ENCODE assay signal across 16 cellular contexts in genomic region chr17:58530655-58531054, GRCh38. TPM values are rescaled to one million over a fixed set of nuclear protein-coding genes. Genes with fewer than 3 reads are reported as not detected.
DNase-seq lines count a peak whose midpoint lies in the region; ATAC-seq, FAIRE-seq and TF ChIP-seq lines count a peak whose summit lies in the region.
"Had no signal": no experiment of that assay in that cellular context is flagged by ENCODE, and none has a peak within 500 bp of the region (broad histone marks: within the 10 kb centered on the region; RNA-seq: fewer than 3 reads in every experiment).

No MANE protein-coding gene starts in this region.

- H4K20me1 ChIP-seq in H1 (replicated peaks in 1 of 2; ENCODE audit: control insufficient read depth in 1 of 2, insufficient read depth in 2 of 2, low read length in 2 of 2), result no peaks in the 10 kb centered on the region

- no peak overlapping the region for H2BK12ac ChIP-seq in H1 (ENCODE audit: low read depth, low read length)

- no peak overlapping the region for H4K8ac ChIP-seq in H1 (ENCODE audit: extremely low read depth, insufficient read depth, low read length)

- H2BK120ac ChIP-seq in H1 (replicated peaks; ENCODE audit: low read depth, low read length), result no peak overlapping the region

- no peak for TF ChIP-seq EP300 in H1 (IDR thresholded peaks at IDR 0.05; ENCODE audit: borderline replicate concordance in 1 of 2, low read depth in 2 of 2, low read length in 2 of 2)

- no peak overlapping the region for H3K4ac ChIP-seq in H1 (replicated peaks; ENCODE audit: insufficient read length, low read depth, low read length)

- CTCF ChIA-PET in activated CD4-positive, alpha-beta memory T cell treated with anti-CD3 and anti-CD28 coated beads, Interleukin-2, amount 10 ng/mL, durations not matched to agents 7 days and 5 days (lab: Charles Lee), result interaction anchor here (3.0 kb wide), 1 partner anchor 11 kb away, joined by 18 read pairs; no protein-coding TSS in a partner anchor
- CTCF ChIA-PET in activated CD4-positive, alpha-beta memory T cell treated with anti-CD3 and anti-CD28 coated beads for 36 hours (lab: Charles Lee), result no interaction called here
- CTCF ChIA-PET in T-cell (lab: Charles Lee) (interaction anchor here in 1 of 2 donors (0.6 kb wide), 1 partner anchor 394 kb away, joined by 3 read pairs; no protein-coding TSS in a partner anchor), H1 (lab: Charles Lee; ENCODE audit: partially characterized antibody) (interaction anchor here (10.5 to 16.5 kb wide), 2 partner anchors 10 to 12 kb away, joined by 84 to 163 read pairs; a partner anchor contains a TSS)

- no peak overlapping the region for H3K18ac ChIP-seq in H1 (ENCODE audit: extremely low read depth, low read length)

- H2BK5ac ChIP-seq in H1 (ENCODE audit: low read depth, low read length), result no peak overlapping the region; the same call in 1 of the 2 replicates

- H2BK15ac ChIP-seq in H1 (ENCODE audit: low read length), result 0 out of 2 replicates have a peak overlapping the region, but pooled peaks have one; percentile 46

- H3K9me3 ChIP-seq in H1 (ENCODE audit: insufficient read depth in 2 of 2, low read depth in 1 of 2, low read length in 1 of 2), result no peaks in the 10 kb centered on the region
- H3K9me3 ChIP-seq: A549, esophagus squamous epithelium had no signal

- TF ChIP-seq POLR2A in H1 (IDR thresholded peaks at IDR 0.05; ENCODE audit: control extremely low read depth in 1 of 2, low read depth in 2 of 2, low read length in 2 of 2), result no peak

- no peak overlapping the region for H4K91ac ChIP-seq in H1 (replicated peaks; ENCODE audit: insufficient read length, low read length)

- H3K36me3 Mint-ChIP-seq in activated CD4-positive, alpha-beta memory T cell treated with anti-CD3 and anti-CD28 coated beads, Interleukin-2, amount 10 ng/mL, durations not matched to agents 7 days and 5 days (ENCODE audit: low read depth), result no peaks in the 10 kb centered on the region
- H3K36me3 Mint-ChIP-seq in activated CD4-positive, alpha-beta memory T cell treated with anti-CD3 and anti-CD28 coated beads for 36 hours, result no peaks in the 10 kb centered on the region
- H3K36me3 Mint-ChIP-seq in T-cell, result no peaks in the 10 kb centered on the region

- no peaks in the 10 kb centered on the region for H3K36me3 ChIP-seq in H1 (ENCODE audit: control insufficient read depth in 2 of 4, insufficient read depth in 4 of 4, low read length in 3 of 4)
- H3K36me3 ChIP-seq: esophagus squamous epithelium had no signal

- H3K9ac ChIP-seq in H1 (replicated peaks in 1 of 4; ENCODE audit: extremely low read depth in 1 of 4, low read depth in 3 of 4, low read length in 3 of 4), result no peak overlapping the region

- 84% methylated on average over 2 of the region's 2 CpGs; no CpG with 5 or more reads in 1 of the 2 experiments for WGBS in H1 (ENCODE audit: extremely low coverage in 1 of 2, insufficient coverage in 1 of 2, insufficient read length in 1 of 2, insufficient replicate concordance in 2 of 2, low coverage in 1 of 2, low lambda C conversion rate in 2 of 2, missing lambda C conversion rate in 1 of 2), 2 experiments

- no peaks in the 10 kb centered on the region for H3K9me3 Mint-ChIP-seq in activated CD4-positive, alpha-beta memory T cell treated with anti-CD3 and anti-CD28 coated beads, Interleukin-2, amount 10 ng/mL, durations not matched to agents 7 days and 5 days
- H3K9me3 Mint-ChIP-seq in activated CD4-positive, alpha-beta memory T cell treated with anti-CD3 and anti-CD28 coated beads for 36 hours, result no peaks in the 10 kb centered on the region
- no peaks in the 10 kb centered on the region for H3K9me3 Mint-ChIP-seq in T-cell

- peak overlapping the region; percentile 89 to 98; a peak in 3 of 4 replicates for H3K4me2 ChIP-seq in H1 (ENCODE audit: insufficient read depth in 1 of 2, low read depth in 2 of 2, low read length in 2 of 2)

- H3K27ac Mint-ChIP-seq in activated CD4-positive, alpha-beta memory T cell treated with anti-CD3 and anti-CD28 coated beads, Interleukin-2, amount 10 ng/mL, durations not matched to agents 7 days and 5 days, result no peak overlapping the region
- no peak overlapping the region for H3K27ac Mint-ChIP-seq in activated CD4-positive, alpha-beta memory T cell treated with anti-CD3 and anti-CD28 coated beads for 36 hours
- no peak overlapping the region for H3K27ac Mint-ChIP-seq in T-cell

- peak overlapping the region in 1 of 4 experiments; percentile 90; a peak in 1 of 8 replicates for H3K4me3 ChIP-seq in H1 (ENCODE audit: extremely low read depth in 1 of 4, insufficient read depth in 2 of 4, low read depth in 3 of 4, low read length in 4 of 4)
- H3K4me3 ChIP-seq: K562 had no signal

- POLR2A ChIA-PET in activated CD4-positive, alpha-beta memory T cell treated with anti-CD3 and anti-CD28 coated beads, Interleukin-2, amount 10 ng/mL, durations not matched to agents 7 days and 5 days (lab: Charles Lee), result interaction anchor here (4.8 to 5.6 kb wide), 2 partner anchors 12 to 101 kb away, joined by 33 to 59 read pairs; no protein-coding TSS in a partner anchor
- POLR2A ChIA-PET in activated CD4-positive, alpha-beta memory T cell treated with anti-CD3 and anti-CD28 coated beads for 36 hours (lab: Charles Lee), result interaction anchor here (3.8 kb wide), 1 partner anchor 101 kb away, joined by 22 read pairs; no protein-coding TSS in a partner anchor
- POLR2A ChIA-PET in T-cell (lab: Charles Lee), result no interaction called here
- POLR2A ChIA-PET in H1 (lab: Charles Lee; ENCODE audit: partially characterized antibody), result interaction anchor here (1.0 to 6.0 kb wide), 6 partner anchors 8 to 474 kb away, joined by 3 to 32 read pairs (median 18); partner anchors contain the start of gene MTMR4

- H3K4me1 Mint-ChIP-seq in activated CD4-positive, alpha-beta memory T cell treated with anti-CD3 and anti-CD28 coated beads, Interleukin-2, amount 10 ng/mL, durations not matched to agents 7 days and 5 days, result peaks cover 14% of the 10 kb centered on the region
- H3K4me1 Mint-ChIP-seq in activated CD4-positive, alpha-beta memory T cell treated with anti-CD3 and anti-CD28 coated beads for 36 hours (ENCODE audit: low read depth), result peaks cover 4% of the 10 kb centered on the region
- peaks cover 0 to 5% (median 3%) of the 10 kb centered on the region in 3 donors for H3K4me1 Mint-ChIP-seq in T-cell

- no peaks in the 10 kb centered on the region for H3K79me1 ChIP-seq in H1 (ENCODE audit: low read depth, low read length)

- no peak overlapping the region for H2BK20ac ChIP-seq in H1 (ENCODE audit: low read length)

- no peak overlapping the region for H2AK5ac ChIP-seq in H1 (ENCODE audit: low read depth, low read length)

- intact Hi-C loops in activated CD4-positive, alpha-beta memory T cell treated with anti-CD3 and anti-CD28 coated beads for 36 hours (cut with micrococcal nuclease), result no loop called here

- H3K23me2 ChIP-seq in H1 (ENCODE audit: low read depth, low read length), result peaks cover 12% of the 10 kb centered on the region

- peak overlapping the region; percentile 26 for H3K4me3 Mint-ChIP-seq in activated CD4-positive, alpha-beta memory T cell treated with anti-CD3 and anti-CD28 coated beads, Interleukin-2, amount 10 ng/mL, durations not matched to agents 7 days and 5 days
- no peak overlapping the region for H3K4me3 Mint-ChIP-seq in activated CD4-positive, alpha-beta memory T cell treated with anti-CD3 and anti-CD28 coated beads for 36 hours
- peak overlapping the region; percentile 28 to 61 (median 54) for H3K4me3 Mint-ChIP-seq in T-cell

- no peak overlapping the region for H4K5ac ChIP-seq in H1 (ENCODE audit: insufficient read length, low read depth, low read length)

- TF ChIP-seq CTCF in H1 (IDR thresholded peaks at IDR 0.05; ENCODE audit: control extremely low read depth in 1 of 3, insufficient read depth in 1 of 3, low read depth in 1 of 3, low read length in 3 of 3), result no peak

- H3K27me3 Mint-ChIP-seq in activated CD4-positive, alpha-beta memory T cell treated with anti-CD3 and anti-CD28 coated beads, Interleukin-2, amount 10 ng/mL, durations not matched to agents 7 days and 5 days, result peaks cover 45% of the 10 kb centered on the region
- H3K27me3 Mint-ChIP-seq in activated CD4-positive, alpha-beta memory T cell treated with anti-CD3 and anti-CD28 coated beads for 36 hours, result peaks cover 11% of the 10 kb centered on the region
- H3K27me3 Mint-ChIP-seq in T-cell, result peaks cover 28% of the 10 kb centered on the region in 2 donors

- DNase-seq in activated CD4-positive, alpha-beta memory T cell treated with anti-CD3 and anti-CD28 coated beads, Interleukin-2, amount 10 ng/mL, durations not matched to agents 7 days and 5 days, result no peak
- DNase-seq in activated CD4-positive, alpha-beta memory T cell treated with anti-CD3 and anti-CD28 coated beads for 36 hours, result no peak
- DNase-seq in T-cell (no peak), H1 (ENCODE audit: low read depth in 1 of 2, low spot score in 2 of 2) (no peak), pons (ENCODE audit: low spot score) (peak; percentile 51)
- DNase-seq in stimulated activated CD4-positive, alpha-beta T cell treated with anti-CD3 and anti-CD28 coated beads, Interleukin-4, amount 100 ng/mL, for 4 hours, result no peak
- DNase-seq: Calu3, esophagus squamous epithelium, NCI-H1436 treated with DMSO at 0.1 percent for 48 hours had no signal

- H3K79me2 ChIP-seq in H1 (ENCODE audit: control insufficient read depth in 1 of 2, insufficient read depth in 2 of 2, low read length in 2 of 2), result no peaks in the 10 kb centered on the region

- ATAC-seq in T-cell (replicated peaks in 1 of 4) (no peak), HG02759 (IDR thresholded peaks at IDR 0.05; ENCODE audit: unreplicated experiment) (no peak), GM18907 (IDR thresholded peaks at IDR 0.05; ENCODE audit: unreplicated experiment) (no peak)
- ATAC-seq: K562 had no signal

- H3K27ac ChIP-seq in H1 (ENCODE audit: low read depth, low read length), result no peak overlapping the region

- H3K4me1 ChIP-seq in H1 (replicated peaks in 1 of 4; ENCODE audit: control insufficient read depth in 3 of 4, insufficient read depth in 4 of 4, low read length in 3 of 4), result peaks cover 7 to 20% (median 9%) of the 10 kb centered on the region in 4 experiments

- FAIRE-seq in H1 (lab: Jason Lieb, UNC), result no peak
- FAIRE-seq: A549, K562, TTC549 had no signal

- no peak overlapping the region for H3K14ac ChIP-seq in H1 (ENCODE audit: insufficient read length)

- H2AFZ ChIP-seq in H1 (ENCODE audit: low read length), result no peak overlapping the region

- peaks cover 0 to 6% (median 4%) of the 10 kb centered on the region in 4 experiments; a peak in 5 of 7 replicates for H3K27me3 ChIP-seq in H1 (replicated peaks in 1 of 4; ENCODE audit: control insufficient read depth in 3 of 4, extremely low read depth in 1 of 4, insufficient read depth in 3 of 4, low read length in 3 of 4)

- H3K23ac ChIP-seq in H1 (ENCODE audit: insufficient read length), result no peak overlapping the region

- TF ChIP-seq RAD21 in H1 (IDR thresholded peaks at IDR 0.05 in 1 of 2, conservative IDR thresholded peaks at IDR 0.05 in 1 of 2; ENCODE audit: low read depth in 2 of 2, low read length in 2 of 2), result no peak

- H3K56ac ChIP-seq in H1 (replicated peaks; ENCODE audit: insufficient read length, low read depth, low read length), result no peak overlapping the region

RNA-seq across cellular contexts. Expression of gene MTMR4, which starts 16.2 kb away (rescaled TPM):
- 10 to 100 TPM; 51.7 to 54.3 TPM for total RNA-seq in activated CD4-positive, alpha-beta memory T cell treated with anti-CD3 and anti-CD28 coated beads, Interleukin-2, amount 10 ng/mL, durations not matched to agents 7 days and 5 days
- 10 to 100 TPM; 61.6 to 66.5 TPM for total RNA-seq in activated CD4-positive, alpha-beta memory T cell treated with anti-CD3 and anti-CD28 coated beads for 36 hours
- total RNA-seq in T-cell, result 10 to 100 TPM; 43.1 to 55.1 (median 53.1) TPM
- total RNA-seq in H1 (2021; fragmentation: NEBNext Ultra II Directional; extraction: Animal tissue kit (Norgen Biotek cat#: 25700)), result 33.4 and 39.2 TPM in 2 replicates
- polyA plus RNA-seq in H1 (2011; rRNA removed), result 15.9 and 17.7 TPM in 2 replicates
- 27.1 TPM for polyA plus RNA-seq in H1 (2011; cell fraction: cytosol; rRNA removed)
- 54.2 TPM for polyA plus RNA-seq in H1 (2011; cell fraction: nucleus; rRNA removed)
- polyA plus RNA-seq in H1 (2012, experiment 1 of 2), result 17.8 to 25.9 TPM (median 22.8 TPM) in 4 replicates
- 8.3 TPM for polyA plus RNA-seq in H1 (2012, experiment 2 of 2)
- polyA plus RNA-seq in H1 (2013, experiment 1 of 2), result 11.7 TPM
- 10.6 TPM for polyA plus RNA-seq in H1 (2013, experiment 2 of 2)
- polyA minus RNA-seq in H1 (2011; rRNA and poly(A)+ RNA removed), result 149 and 157 TPM in 2 replicates
- 35.4 TPM for polyA minus RNA-seq in H1 (2011; cell fraction: cytosol; rRNA and poly(A)+ RNA removed)
- polyA minus RNA-seq in H1 (2011; cell fraction: nucleus; rRNA and poly(A)+ RNA removed), result 40.5 TPM

RNA-seq across cellular contexts. Expression of gene HSF5, which starts 42.4 kb away (rescaled TPM):
- under 1 TPM; 0.40 to 0.70 TPM for total RNA-seq in activated CD4-positive, alpha-beta memory T cell treated with anti-CD3 and anti-CD28 coated beads, Interleukin-2, amount 10 ng/mL, durations not matched to agents 7 days and 5 days
- total RNA-seq in activated CD4-positive, alpha-beta memory T cell treated with anti-CD3 and anti-CD28 coated beads for 36 hours, result 1 to 10 TPM; 2.9 to 3.0 TPM
- 1 to 10 TPM; 1.7 to 2.8 (median 2.5) TPM for total RNA-seq in T-cell
- not detected in 2 replicates for total RNA-seq in H1 (2021; fragmentation: NEBNext Ultra II Directional; extraction: Animal tissue kit (Norgen Biotek cat#: 25700))
- polyA plus RNA-seq in H1 (2011; rRNA removed), result 0.02 TPM in 1 of 2 replicates, not detected in the other
- polyA plus RNA-seq in H1 (2011; cell fraction: cytosol; rRNA removed), result 0.03 TPM
- polyA plus RNA-seq in H1 (2011; cell fraction: nucleus; rRNA removed), result not detected
- polyA plus RNA-seq in H1 (2012, experiment 1 of 2), result not detected in 4 replicates
- polyA plus RNA-seq in H1 (2012, experiment 2 of 2), result not detected
- polyA plus RNA-seq in H1 (2013, experiment 1 of 2), result 0.02 TPM
- polyA plus RNA-seq in H1 (2013, experiment 2 of 2), result not detected
- polyA minus RNA-seq in H1 (2011; rRNA and poly(A)+ RNA removed), result 0.05 TPM in 1 of 2 replicates, not detected in the other
- not detected for polyA minus RNA-seq in H1 (2011; cell fraction: cytosol; rRNA and poly(A)+ RNA removed)
- 0.20 TPM for polyA minus RNA-seq in H1 (2011; cell fraction: nucleus; rRNA and poly(A)+ RNA removed)
- total RNA-seq: K562, RPMI7951, smooth muscle cell had no signal
- polyA plus RNA-seq: A549, smooth muscle cell had no signal

Comparison
In these comparisons a context has a peak if more than half of its experiments do, and no peak if none do; other contexts are left out.
1. POLR2A ChIA-PET loops: an anchor here in activated CD4-positive, alpha-beta memory T cell treated with anti-CD3 and anti-CD28 coated beads, Interleukin-2, amount 10 ng/mL, durations not matched to agents 7 days and 5 days (4.8 to 5.6 kb wide), activated CD4-positive, alpha-beta memory T cell treated with anti-CD3 and anti-CD28 coated beads for 36 hours (3.8 kb wide) and H1 (1.0 to 6.0 kb wide); none called in T-cell.